Comparison of ENCODE assay signal across 27 cellular contexts in the genomic region with DNA sequence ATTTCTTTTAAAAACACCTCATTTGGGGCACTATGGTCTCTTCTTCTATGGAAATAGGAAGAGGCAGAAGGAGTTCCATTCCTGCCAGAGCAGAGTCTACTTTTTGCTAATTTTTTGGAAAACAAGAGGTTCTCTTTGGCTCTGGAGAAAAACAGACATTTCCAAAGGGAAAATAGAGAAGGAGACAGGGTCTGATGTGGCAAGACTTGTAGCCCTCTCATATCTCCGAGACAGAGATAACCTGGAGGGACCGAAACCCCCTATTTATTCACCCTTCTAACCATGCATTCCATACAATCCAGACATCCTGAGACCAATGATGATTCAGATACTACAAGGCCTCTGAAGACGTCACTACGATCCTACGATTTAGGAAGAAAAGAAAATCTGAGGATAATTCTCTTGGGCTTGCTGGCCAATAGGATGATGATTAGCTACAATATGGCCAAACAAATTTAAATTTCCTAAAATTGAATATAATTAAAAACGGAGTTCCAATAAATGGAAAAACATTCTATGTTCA.
A peak's percentile ranks its signal among the peaks of the same experiment; 100 is the strongest.
DNase-seq lines count a peak whose midpoint lies in the region; ATAC-seq and TF ChIP-seq lines count a peak whose summit lies in the region.
"Had no signal": no experiment of that assay in that cellular context is flagged by ENCODE, and none has a peak within 500 bp of the region (broad histone marks: within the 10 kb centered on the region; RNA-seq: fewer than 3 reads in every experiment).

No MANE protein-coding gene starts in this region.

- DNase-seq in AG08396 (ENCODE audit: low spot score) (peak; percentile 24), IMR-90 (peak; percentile 92), choroid plexus epithelial cell (ENCODE audit: low read depth) (peak; percentile 83), mesendoderm (peak; percentile 19), NCI-H446 (lab: John Stamatoyannopoulos, UW) (no peak), HPDE6-E6E7 (ENCODE audit: extremely low spot score) (no peak)
- no peak for DNase-seq in stimulated activated CD4-positive, alpha-beta T cell treated with anti-CD3 and anti-CD28 coated beads, Interleukin-15, amount 100 ng/mL, for 24 hours
- no peak for DNase-seq in CD4-positive, alpha-beta memory T cell
- DNase-seq: activated CD4-positive, alpha-beta T cell treated with anti-CD3 and anti-CD28 coated beads for 4 hours; activated CD8-positive, alpha-beta T cell treated with anti-CD3 and anti-CD28 coated beads, Interleukin-2, amount 10 ng/mL, durations not matched to agents 7 days and 5 days; activated naive CD4-positive, alpha-beta T cell treated with anti-CD3 and anti-CD28 coated beads, Interleukin-2, amount 50 U/mL, for 16 hours; amniotic stem cell; colonic mucosa; DMS 273 treated with DMSO at 0.1 percent for 48 hours; effector CD8-positive, alpha-beta T cell; foreskin fibroblast; natural killer cell; NCI-H1048; NCI-H1694 treated with DMSO at 0.1 percent for 48 hours; NCI-H510A; stimulated activated naive CD4-positive, alpha-beta T cell; T-helper 9 cell; upper lobe of left lung had no signal

- H4K5ac ChIP-seq in IMR-90 (ENCODE audit: low read depth, low read length): peak overlapping the region; percentile 4; the same call in 1 of the 2 replicates
- H4K5ac ChIP-seq in mesendoderm (ENCODE audit: low read length): no peak overlapping the region

- no TSS peak for BruUV-seq in IMR-90 (replicated peaks; lab: Mats Ljungman, UMichigan)

- TF ChIP-seq CTCF in IMR-90 (conservative IDR thresholded peaks at IDR 0.05; ENCODE audit: low read depth, low read length) (no peak), choroid plexus epithelial cell (conservative IDR thresholded peaks at IDR 0.05; ENCODE audit: low read depth, low read length) (no peak)

- peaks cover 23% of the 10 kb centered on the region for H3K4me1 ChIP-seq in IMR-90 (ENCODE audit: control insufficient read depth, insufficient read depth, low read length)
- H3K4me1 ChIP-seq in mesendoderm (ENCODE audit: control insufficient read depth, low read depth, low read length): peaks cover 23% of the 10 kb centered on the region
- H3K4me1 ChIP-seq in CD4-positive, alpha-beta memory T cell (ENCODE audit: insufficient read depth, low read length): peaks cover 19% of the 10 kb centered on the region

- ATAC-seq in IMR-90 (ENCODE audit: low read depth): peak; percentile 33
- ATAC-seq: activated T-helper 17 cell treated with anti-CD3 and anti-CD28 coated beads, Interleukin-2, amount 50 U/mL, for 72 hours; K562; natural killer cell had no signal

- H3K4me3 ChIP-seq in IMR-90 (ENCODE audit: insufficient read depth, low read depth, low read length): no peak overlapping the region
- H3K4me3 ChIP-seq in choroid plexus epithelial cell (ENCODE audit: low read depth, low read length): no peak overlapping the region
- H3K4me3 ChIP-seq in mesendoderm (ENCODE audit: low read length): no peak overlapping the region
- H3K4me3 ChIP-seq in CD4-positive, alpha-beta memory T cell (ENCODE audit: low read length in 2 of 2): no peak overlapping the region
- H3K4me3 ChIP-seq: colonic mucosa, K562, mucosa of descending colon, upper lobe of left lung had no signal

- H3K27me3 Mint-ChIP-seq in CD4-positive, alpha-beta memory T cell: no peaks in the 10 kb centered on the region
- H3K27me3 Mint-ChIP-seq: activated T-helper 17 cell treated with anti-CD3 and anti-CD28 coated beads, Interleukin-2, amount 50 U/mL, for 72 hours had no signal

- H4K8ac ChIP-seq in IMR-90 (ENCODE audit: low read depth in 2 of 2, low read length in 2 of 2) (peak overlapping the region; percentile 76 to 78), mesendoderm (ENCODE audit: low read depth, low read length) (no peak overlapping the region)

- H2BK120ac ChIP-seq in IMR-90 (ENCODE audit: low read depth, low read length): peak overlapping the region; percentile 87
- no peak overlapping the region for H2BK120ac ChIP-seq in mesendoderm (ENCODE audit: low read depth, low read length)

- no peak for TF ChIP-seq POLR2A in IMR-90 (IDR thresholded peaks at IDR 0.05; ENCODE audit: low read depth, low read length)

- H2BK5ac ChIP-seq in IMR-90 (ENCODE audit: low read depth, low read length, poor library complexity, severe bottlenecking) (peak overlapping the region; percentile 91), mesendoderm (ENCODE audit: low read length) (no peak overlapping the region)

- peaks cover 19% of the 10 kb centered on the region for H3K9me1 ChIP-seq in IMR-90 (ENCODE audit: insufficient read depth, low read length)

- TF ChIP-seq RAD21 in IMR-90 (IDR thresholded peaks at IDR 0.05; ENCODE audit: low read length): no peak

- H3K9me3 ChIP-seq in IMR-90 (ENCODE audit: control insufficient read depth, insufficient read depth, low read length): no peaks in the 10 kb centered on the region
- H3K9me3 ChIP-seq in CD4-positive, alpha-beta memory T cell (ENCODE audit: control insufficient read depth in 1 of 2, low read length in 2 of 2): no peaks in the 10 kb centered on the region
- H3K9me3 ChIP-seq: colonic mucosa, mucosa of descending colon, upper lobe of left lung had no signal

- H3K9ac ChIP-seq in IMR-90 (ENCODE audit: low read depth, low read length) (no peak overlapping the region), mesendoderm (ENCODE audit: low read length) (no peak overlapping the region)

- H3K36me3 Mint-ChIP-seq in CD4-positive, alpha-beta memory T cell: peaks cover 20 to 25% of the 10 kb centered on the region in 2 donors
- H3K36me3 Mint-ChIP-seq: natural killer cell had no signal

- H2AK5ac ChIP-seq in IMR-90 (ENCODE audit: low read depth, low read length): peak overlapping the region; percentile 73
- no peak overlapping the region for H2AK5ac ChIP-seq in mesendoderm (ENCODE audit: low read length)

- peak overlapping the region; percentile 54 for H4K91ac ChIP-seq in IMR-90 (ENCODE audit: insufficient read depth, low read depth, low read length)

- peak overlapping the region; percentile 83 for H2BK20ac ChIP-seq in IMR-90 (ENCODE audit: low read depth, low read length)

- H3K36me3 ChIP-seq in IMR-90 (ENCODE audit: control insufficient read depth, insufficient read depth, low read length): peaks cover 7% of the 10 kb centered on the region; the same call in 1 of the 2 replicates
- no peaks in the 10 kb centered on the region for H3K36me3 ChIP-seq in mesendoderm (ENCODE audit: control insufficient read depth, insufficient read depth, low read length)
- no peaks in the 10 kb centered on the region for H3K36me3 ChIP-seq in CD4-positive, alpha-beta memory T cell (ENCODE audit: insufficient read depth, low read length)
- H3K36me3 ChIP-seq: colonic mucosa had no signal

- peak overlapping the region; percentile 94; the same call in 1 of the 2 replicates for H3K4ac ChIP-seq in IMR-90 (ENCODE audit: low read depth, low read length)
- no peak overlapping the region for H3K4ac ChIP-seq in mesendoderm (ENCODE audit: low read depth, low read length)

- H3K27me3 ChIP-seq in IMR-90 (ENCODE audit: control insufficient read depth, insufficient read depth, low read length) (no peaks in the 10 kb centered on the region), mesendoderm (ENCODE audit: insufficient read depth, low read length, poor library complexity) (no peaks in the 10 kb centered on the region)
- no peaks in the 10 kb centered on the region for H3K27me3 ChIP-seq in CD4-positive, alpha-beta memory T cell (ENCODE audit: insufficient read depth, low read length)
- H3K27me3 ChIP-seq: colonic mucosa, upper lobe of left lung had no signal

- in situ Hi-C loops in IMR-90 (cut with MboI; ENCODE audit: low sequenced_read_pairs): no loop called here

- CTCF ChIA-PET in IMR-90 (lab: Yijun Ruan, JAX): interaction anchor here (3.0 kb wide), 1 partner anchor 12 kb away, joined by 14 read pairs; no protein-coding TSS in a partner anchor
- CTCF ChIA-PET in CD4-positive, alpha-beta memory T cell (lab: Charles Lee; ENCODE audit: partially characterized antibody): interaction anchor here (1.1 to 1.2 kb wide), 2 partner anchors 20 to 47 kb away, joined by 3 read pairs; no protein-coding TSS in a partner anchor

- H3K18ac ChIP-seq in IMR-90 (ENCODE audit: low read depth, low read length) (peak overlapping the region; percentile 69; the same call in 1 of the 2 replicates), mesendoderm (ENCODE audit: low read length) (no peak overlapping the region)

- H3K4me1 Mint-ChIP-seq in CD4-positive, alpha-beta memory T cell: peaks cover 13 to 19% (median 17%) of the 10 kb centered on the region in 4 donors

- H3K9me3 Mint-ChIP-seq in CD4-positive, alpha-beta memory T cell: no peaks in the 10 kb centered on the region
- H3K9me3 Mint-ChIP-seq: activated T-helper 17 cell treated with anti-CD3 and anti-CD28 coated beads, Interleukin-2, amount 50 U/mL, for 72 hours; natural killer cell had no signal

- peaks cover 6 to 58% of the 10 kb centered on the region in 2 experiments; a peak in 3 of 4 replicates for H3K79me1 ChIP-seq in IMR-90 (ENCODE audit: low read depth in 1 of 2, low read length in 2 of 2)
- no peaks in the 10 kb centered on the region for H3K79me1 ChIP-seq in mesendoderm (ENCODE audit: low read length)

- H2AK9ac ChIP-seq in IMR-90 (replicated peaks; ENCODE audit: low read depth, low read length, poor library complexity): no peak overlapping the region

- H3K27ac Mint-ChIP-seq in CD4-positive, alpha-beta memory T cell: no peak overlapping the region
- H3K27ac Mint-ChIP-seq: activated CD8-positive, alpha-beta T cell treated with anti-CD3 and anti-CD28 coated beads, Interleukin-2, amount 10 ng/mL, durations not matched to agents 7 days and 5 days had no signal

- peak overlapping the region; percentile 56; the same call in 1 of the 2 replicates for H3K14ac ChIP-seq in IMR-90 (replicated peaks; ENCODE audit: low read depth, low read length)

- H2AFZ ChIP-seq in IMR-90 (replicated peaks; ENCODE audit: low read length, poor library complexity): no peak overlapping the region

- H2BK15ac ChIP-seq in IMR-90 (ENCODE audit: low read depth, low read length) (0 out of 3 replicates have a peak overlapping the region, but pooled peaks have one; percentile 74), mesendoderm (replicated peaks; ENCODE audit: low read depth) (no peak overlapping the region)

- H3K4me2 ChIP-seq in IMR-90 (ENCODE audit: low read depth, low read length): peak overlapping the region; percentile 37; the same call in 1 of the 2 replicates
- H3K4me2 ChIP-seq in mesendoderm (ENCODE audit: low read length): no peak overlapping the region

- peak overlapping the region; percentile 50 for H3K56ac ChIP-seq in IMR-90 (ENCODE audit: extremely low read depth, insufficient read depth, low read length)
- H3K56ac ChIP-seq in mesendoderm (ENCODE audit: low read length): no peak overlapping the region

- WGBS in IMR-90 (ENCODE audit: extremely low coverage in 2 of 2, insufficient read length in 1 of 2), 2 experiments: no CpG with 5 or more reads among the region's 6 CpGs
- WGBS in mesendoderm (ENCODE audit: extremely low coverage, insufficient coverage, low lambda C conversion rate): no CpG with 5 or more reads among the region's 6 CpGs

- no peaks in the 10 kb centered on the region for H4K20me1 ChIP-seq in IMR-90 (ENCODE audit: insufficient read depth, low read length)

- H3K27ac ChIP-seq in IMR-90 (ENCODE audit: insufficient read depth, low read length): no peak overlapping the region
- H3K27ac ChIP-seq in mesendoderm (ENCODE audit: low read depth, low read length): no peak overlapping the region
- H3K27ac ChIP-seq in CD4-positive, alpha-beta memory T cell (ENCODE audit: low read depth, low read length): no peak overlapping the region
- H3K27ac ChIP-seq: VCaP had no signal

- POLR2A ChIA-PET in IMR-90 (lab: Charles Lee; ENCODE audit: unreplicated experiment): no interaction called here
- POLR2A ChIA-PET in CD4-positive, alpha-beta memory T cell (lab: Charles Lee; ENCODE audit: partially characterized antibody): no interaction called here

- H3K23ac ChIP-seq in IMR-90 (ENCODE audit: low read depth, low read length): peak overlapping the region; percentile 78; the same call in 1 of the 2 replicates
- no peak overlapping the region for H3K23ac ChIP-seq in mesendoderm (ENCODE audit: low read length)

- no peak overlapping the region for H3K4me3 Mint-ChIP-seq in CD4-positive, alpha-beta memory T cell
- H3K4me3 Mint-ChIP-seq: activated CD8-positive, alpha-beta T cell treated with anti-CD3 and anti-CD28 coated beads, Interleukin-2, amount 10 ng/mL, durations not matched to agents 7 days and 5 days; activated T-helper 17 cell treated with anti-CD3 and anti-CD28 coated beads, Interleukin-2, amount 50 U/mL, for 72 hours; natural killer cell had no signal

- H3K79me2 ChIP-seq in mesendoderm (ENCODE audit: control insufficient read depth, insufficient read depth, low read length): no peaks in the 10 kb centered on the region

- intact Hi-C loops in IMR-90 (cut with micrococcal nuclease): no loop called here
- intact Hi-C loops in CD4-positive, alpha-beta memory T cell (cut with micrococcal nuclease): no loop called here

- dilution Hi-C loops in IMR-90 (cut with HindIII; ENCODE audit: low sequenced_read_pairs, unreplicated experiment): no loop called here

Comparison
In these comparisons a context has a peak if more than half of its experiments do, and no peak if none do; other contexts are left out.
1. DNase-seq: peak in AG08396 (single experiment), IMR-90 (single experiment), choroid plexus epithelial cell (single experiment) and mesendoderm (single experiment); none in NCI-H446 (0 of 2), stimulated activated CD4-positive, alpha-beta T cell treated with anti-CD3 and anti-CD28 coated beads, Interleukin-15, amount 100 ng/mL, for 24 hours (single experiment), CD4-positive, alpha-beta memory T cell (0 of 5) and HPDE6-E6E7 (single experiment).